Comparison of ENCODE assay signal across 8 cellular contexts in the genomic region with DNA sequence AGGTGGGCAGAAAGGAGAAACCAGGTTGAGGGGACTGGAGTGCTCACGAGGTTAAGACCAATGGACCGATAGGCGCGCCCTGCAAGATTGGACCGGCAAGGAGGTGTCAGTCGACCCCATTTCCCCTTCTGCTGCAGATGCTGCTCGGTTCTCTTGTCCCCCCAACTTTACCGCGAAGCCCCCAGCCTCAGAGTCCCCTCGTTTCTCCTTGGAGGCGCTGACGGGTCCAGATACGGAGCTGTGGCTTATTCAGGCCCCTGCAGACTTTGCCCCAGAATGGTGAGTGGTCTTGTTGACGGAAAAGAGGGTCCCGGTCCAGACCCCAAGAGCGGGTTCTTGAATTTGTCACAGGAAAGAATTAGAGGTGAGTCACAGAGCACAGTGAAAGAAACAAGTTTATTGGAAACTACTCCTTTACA. TPM values are rescaled to one million over a fixed set of nuclear protein-coding genes. Genes with fewer than 3 reads are reported as not detected.
DNase-seq lines count a peak whose midpoint lies in the region; ATAC-seq and TF ChIP-seq lines count a peak whose summit lies in the region.

No MANE protein-coding gene starts in this region.

- peak; percentile 24 for DNase-seq in stimulated activated CD4-positive, alpha-beta T cell treated with anti-CD3 and anti-CD28 coated beads, Interleukin-12 subunit alpha, Interleukin-12 subunit beta, amount 100 ng/mL, for 4 hours
- no peak for DNase-seq in stimulated activated CD4-positive, alpha-beta T cell treated with anti-CD3 and anti-CD28 coated beads, Interleukin-1b, Interleukin-23, amount 100 ng/mL, for 48 hours
- DNase-seq in ascending aorta (ENCODE audit: low spot score in 2 of 2) = no peak
- no peak for DNase-seq in lung (ENCODE audit: low spot score)
- no peak for DNase-seq in epidermal melanocyte (ENCODE audit: insufficient read length, low spot score)
- no peak for DNase-seq in SHP77 (lab: John Stamatoyannopoulos, UW)
- DNase-seq in NCI-H446 treated with DMSO at 0.1 percent for 48 hours (lab: John Stamatoyannopoulos, UW) = no peak

- H3K4me3 ChIP-seq in ascending aorta (peak overlapping the region; percentile 68 to 86), lung (peak overlapping the region; percentile 56), urinary bladder (ENCODE audit: low read depth, low read length) (peak overlapping the region; percentile 56)

- H3K9me3 ChIP-seq in ascending aorta = no peaks in the 10 kb centered on the region
- no peaks in the 10 kb centered on the region for H3K9me3 ChIP-seq in lung (ENCODE audit: control insufficient read depth in 2 of 2, insufficient read depth in 1 of 2, low read length in 1 of 2)

- peaks cover under 1 to 7% of the 10 kb centered on the region in 2 donors for H3K36me3 ChIP-seq in ascending aorta
- H3K36me3 ChIP-seq in lung (ENCODE audit: control insufficient read depth in 2 of 2, insufficient read depth in 2 of 2, low read length in 2 of 2) = no peaks in the 10 kb centered on the region
- H3K36me3 ChIP-seq in urinary bladder (ENCODE audit: insufficient read depth) = no peaks in the 10 kb centered on the region

- intact Hi-C loops in ascending aorta (cut with DNase I) = loop anchor here (1.0 to 5.0 kb wide), 2 partner anchors 78 to 315 kb away; a partner anchor contains a TSS

- 2% methylated on average over 16 of the region's 16 CpGs for WGBS in lung, 2 donors
- WGBS in urinary bladder = 1% methylated on average over 16 of the region's 16 CpGs

- H3K4me1 ChIP-seq in ascending aorta (peaks cover 8 to 28% of the 10 kb centered on the region in 2 donors), lung (ENCODE audit: control insufficient read depth in 2 of 2, insufficient read depth in 2 of 2, low read length in 2 of 2) (peaks cover 4 to 13% of the 10 kb centered on the region in 2 donors), urinary bladder (ENCODE audit: insufficient read depth) (no peaks in the 10 kb centered on the region)

- no peaks in the 10 kb centered on the region for H3K27me3 ChIP-seq in ascending aorta
- no peaks in the 10 kb centered on the region for H3K27me3 ChIP-seq in lung (ENCODE audit: control insufficient read depth, insufficient read depth)

- H3K27ac ChIP-seq in ascending aorta (peak overlapping the region in 1 of 2 donors; percentile 93), lung (ENCODE audit: low read depth in 1 of 2, low read length in 1 of 2) (no peak overlapping the region), urinary bladder (ENCODE audit: low read depth) (no peak overlapping the region)

- TF ChIP-seq CTCF in ascending aorta (IDR thresholded peaks at IDR 0.05) = no peak
- TF ChIP-seq CTCF in lung (IDR thresholded peaks at IDR 0.05; ENCODE audit: control extremely low read depth, extremely low read depth) = no peak

- no peak for ATAC-seq in lung (ENCODE audit: insufficient read depth, low FRiP score)

RNA-seq across cellular contexts. Expression of a gene that starts 0.5 kb away (rescaled TPM):
- total RNA-seq in ascending aorta (3.7 TPM), lung (1 to 10 TPM; 3.6 to 8.3 TPM), urinary bladder (1.8 TPM)
- polyA plus RNA-seq in lung (1 to 10 TPM; 5.2 to 6.6 TPM), urinary bladder (5.0 TPM)

RNA-seq across cellular contexts. Expression of a gene that starts 2.1 kb away (rescaled TPM):
- total RNA-seq in ascending aorta (27.8 TPM), lung (10 to 100 TPM; 14.0 to 37.3 TPM), urinary bladder (7.7 TPM)
- polyA plus RNA-seq in lung (10 to 100 TPM; 32.0 to 34.0 TPM), urinary bladder (28.1 TPM)

RNA-seq across cellular contexts. Expression of a gene that starts 16.8 kb away (rescaled TPM):
- total RNA-seq in ascending aorta = 142 TPM
- total RNA-seq in lung = 10 to 100 TPM; 72.4 to 82.3 TPM
- polyA plus RNA-seq in lung = 10 to 100 TPM; 53.2 to 54.0 TPM
- total RNA-seq in urinary bladder = 64.0 TPM
- polyA plus RNA-seq in urinary bladder = 50.3 TPM

RNA-seq across cellular contexts. Expression of a gene that starts 36.6 kb away (rescaled TPM):
- total RNA-seq in ascending aorta (22.4 TPM), lung (10 to 100 TPM; 17.8 to 19.9 TPM), urinary bladder (8.6 TPM)
- polyA plus RNA-seq in lung (10 to 100 TPM; 11.9 to 14.9 TPM), urinary bladder (17.5 TPM)
